21 cellular contexts compared by ENCODE assay signal in the genomic region with DNA sequence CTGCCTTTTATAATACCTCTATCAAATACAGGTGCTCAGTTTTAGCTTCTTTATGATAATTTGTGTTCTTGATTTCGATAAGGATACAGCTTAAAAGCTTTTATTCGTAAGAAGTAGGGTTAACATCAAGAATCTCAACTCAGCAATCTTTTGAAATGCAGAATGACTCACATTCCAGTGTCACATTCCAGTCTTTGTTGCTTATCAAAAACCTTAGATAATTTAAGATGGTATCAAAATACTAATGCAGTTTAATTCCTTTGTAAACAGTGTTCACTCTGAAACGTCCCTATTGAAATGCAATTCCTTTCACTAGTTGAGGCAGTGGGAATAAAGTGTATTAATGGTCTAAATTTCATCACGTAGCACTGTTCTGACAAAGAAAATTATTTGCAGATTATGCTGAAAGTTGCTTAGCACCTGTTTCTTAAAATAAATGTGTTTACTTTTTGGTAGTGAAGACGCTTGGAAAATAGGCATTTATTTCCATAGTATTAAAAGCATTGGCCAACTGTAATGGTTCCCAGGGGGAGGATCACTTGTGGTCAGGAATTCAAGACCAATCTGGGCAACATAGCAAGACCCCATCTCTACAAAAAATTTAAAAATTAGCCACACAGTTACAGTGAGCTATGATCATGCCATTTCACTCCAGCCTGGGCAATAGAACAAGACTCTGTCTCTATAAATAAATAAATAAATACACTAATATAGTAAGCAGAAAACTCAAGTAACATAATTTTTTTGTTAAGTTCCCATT. TPM values are rescaled to one million over a fixed set of nuclear protein-coding genes. Genes with fewer than 3 reads are reported as not detected.
A peak's percentile ranks its signal among the peaks of the same experiment; 100 is the strongest.
DNase-seq lines count a peak whose midpoint lies in the region; ATAC-seq and TF ChIP-seq lines count a peak whose summit lies in the region.
"Had no signal": no experiment of that assay in that cellular context is flagged by ENCODE, and none has a peak within 500 bp of the region (broad histone marks: within the 10 kb centered on the region; RNA-seq: fewer than 3 reads in every experiment).

No MANE protein-coding gene starts in this region.

- H3K36me3 Mint-ChIP-seq in Caco-2 (ENCODE audit: insufficient read depth, unreplicated experiment), result peaks cover 29% of the 10 kb centered on the region
- peaks cover 11% of the 10 kb centered on the region for H3K36me3 Mint-ChIP-seq in mesothelial cell of epicardium
- H3K36me3 Mint-ChIP-seq: activated CD4-positive, alpha-beta memory T cell treated with anti-CD3 and anti-CD28 coated beads for 36 hours had no signal

- H3K27ac Mint-ChIP-seq in Caco-2 (ENCODE audit: unreplicated experiment) (peak overlapping the region; percentile 92), mesothelial cell of epicardium (peak overlapping the region; percentile 91)
- H3K27ac Mint-ChIP-seq: activated CD4-positive, alpha-beta memory T cell treated with anti-CD3 and anti-CD28 coated beads for 36 hours; activated T-helper 1 cell treated with anti-CD3 and anti-CD28 coated beads, Interleukin-12 subunit alpha, Interleukin-12 subunit beta, Interleukin-2, Interleukin-4 antibody, amounts not matched to agents 30 ng/mL and 10 ng/mL and 1 ng/mL, durations not matched to agents 14 hours and 24 hours and 36 hours; B cell had no signal

- H3K4me3 ChIP-seq in Caco-2 (ENCODE audit: low read depth, low read length), result no peak overlapping the region
- H3K4me3 ChIP-seq in coronary artery, result no peak overlapping the region
- H3K4me3 ChIP-seq: pancreas had no signal

- intact Hi-C loops in Caco-2 (cut with micrococcal nuclease; ENCODE audit: unreplicated experiment), result loop anchor here (1.0 to 2.0 kb wide), 2 partner anchors 10 to 14 kb away; a partner anchor contains a TSS

- H3K27ac ChIP-seq in coronary artery, result peak overlapping the region; percentile 18 to 57
- H3K27ac ChIP-seq: epithelial cell of prostate, HL-60, pancreas had no signal

- H3K9me3 Mint-ChIP-seq in Caco-2 (ENCODE audit: unreplicated experiment), result no peaks in the 10 kb centered on the region
- no peaks in the 10 kb centered on the region for H3K9me3 Mint-ChIP-seq in mesothelial cell of epicardium
- H3K9me3 Mint-ChIP-seq: activated CD4-positive, alpha-beta memory T cell treated with anti-CD3 and anti-CD28 coated beads for 36 hours; activated T-helper 1 cell treated with anti-CD3 and anti-CD28 coated beads, Interleukin-12 subunit alpha, Interleukin-12 subunit beta, Interleukin-2, Interleukin-4 antibody, amounts not matched to agents 30 ng/mL and 10 ng/mL and 1 ng/mL, durations not matched to agents 14 hours and 24 hours and 36 hours had no signal

- H3K4me3 Mint-ChIP-seq in Caco-2 (ENCODE audit: unreplicated experiment) (peak overlapping the region; percentile 39), mesothelial cell of epicardium (no peak overlapping the region)
- H3K4me3 Mint-ChIP-seq: activated CD4-positive, alpha-beta memory T cell treated with anti-CD3 and anti-CD28 coated beads for 36 hours; activated T-helper 1 cell treated with anti-CD3 and anti-CD28 coated beads, Interleukin-12 subunit alpha, Interleukin-12 subunit beta, Interleukin-2, Interleukin-4 antibody, amounts not matched to agents 30 ng/mL and 10 ng/mL and 1 ng/mL, durations not matched to agents 14 hours and 24 hours and 36 hours; B cell had no signal

- no peak for TF ChIP-seq CTCF in Caco-2 (IDR thresholded peaks at IDR 0.05; ENCODE audit: insufficient read depth in 1 of 2, low read depth in 1 of 2, low read length in 1 of 2, severe bottlenecking in 1 of 2, unreplicated experiment in 1 of 2)
- TF ChIP-seq CTCF in coronary artery (IDR thresholded peaks at IDR 0.05), result no peak
- no peak for TF ChIP-seq CTCF in mesothelial cell of epicardium (IDR thresholded peaks at IDR 0.05; ENCODE audit: unreplicated experiment)

- BruUV-seq in Caco-2 (replicated peaks; lab: Mats Ljungman, UMichigan), result no TSS peak

- POLR2A ChIA-PET in Caco-2 (lab: Charles Lee), result interaction anchor here (0.8 kb wide), 1 partner anchor 9 kb away, joined by 4 read pairs; no protein-coding TSS in a partner anchor

- H3K27me3 ChIP-seq in Caco-2 (replicated peaks; ENCODE audit: control insufficient read depth, insufficient read depth, low read length), result no peaks in the 10 kb centered on the region
- H3K27me3 ChIP-seq: pancreas had no signal

- DNase-seq in Caco-2 (peak in 1 of 2 experiments; percentile 39), M059J (ENCODE audit: low read depth) (peak; percentile 55), coronary artery (ENCODE audit: low spot score) (no peak), mesothelial cell of epicardium (ENCODE audit: low spot score in 2 of 2, unreplicated experiment in 2 of 2) (no peak), NCI-H526 treated with DMSO at 0.1 percent for 48 hours (lab: John Stamatoyannopoulos, UW) (no peak), GM19240 (ENCODE audit: insufficient read length, low spot score) (no peak), HPDE6-E6E7 (ENCODE audit: extremely low spot score) (no peak)
- DNase-seq: activated CD4-positive, alpha-beta memory T cell treated with anti-CD3 and anti-CD28 coated beads for 36 hours; amygdala; Kasumi-1; NCI-H1694 treated with DMSO at 0.1 percent for 48 hours; NCI-H510A treated with DMSO at 0.1 percent for 48 hours; pancreas; stimulated activated CD4-positive, alpha-beta T cell treated with anti-CD3 and anti-CD28 coated beads, Interleukin-12 subunit alpha, Interleukin-12 subunit beta, amount 100 ng/mL, for 4 hours; stimulated activated naive CD4-positive, alpha-beta T cell treated with Interleukin-2 at 50 U/mL for 16 hours had no signal

- no peaks in the 10 kb centered on the region for H3K36me3 ChIP-seq in Caco-2 (ENCODE audit: control insufficient read depth, insufficient read depth, low read length)
- H3K36me3 ChIP-seq: pancreas had no signal

- CTCF ChIA-PET in Caco-2 (lab: Charles Lee), result interaction anchor here (1.3 kb wide), 1 partner anchor 104 kb away, joined by 8 read pairs; no protein-coding TSS in a partner anchor

- H3K4me1 Mint-ChIP-seq in Caco-2 (ENCODE audit: low read depth, unreplicated experiment) (peaks cover 29% of the 10 kb centered on the region), mesothelial cell of epicardium (peaks cover 39% of the 10 kb centered on the region)
- H3K4me1 Mint-ChIP-seq: B cell had no signal

- ATAC-seq in GM21619 (IDR thresholded peaks at IDR 0.05; ENCODE audit: unreplicated experiment), result no peak

- no peaks in the 10 kb centered on the region for H3K27me3 Mint-ChIP-seq in Caco-2 (ENCODE audit: insufficient read depth, unreplicated experiment)
- no peaks in the 10 kb centered on the region for H3K27me3 Mint-ChIP-seq in mesothelial cell of epicardium (ENCODE audit: low read depth)

- H3K4me1 ChIP-seq in Caco-2, result peaks cover 42% of the 10 kb centered on the region

- H3K9me3 ChIP-seq in Caco-2, result no peaks in the 10 kb centered on the region
- H3K9me3 ChIP-seq: pancreas had no signal

RNA-seq across cellular contexts. Expression of a gene that starts 10.1 kb away (rescaled TPM):
- 286 and 329 TPM in 2 replicates for total RNA-seq in Caco-2 (2022)
- total RNA-seq in M059J (2014; rRNA removed; shearing (Covaris generic)), result 300 and 364 TPM in 2 replicates
- 241 to 260 TPM (median 247 TPM) in 3 replicates for total RNA-seq in mesothelial cell of epicardium
- total RNA-seq: OCI-LY7 had no signal
